In genomic region chr7:159045839-159046238, GRCh38 we compare ENCODE assay signal across 30 cellular contexts.
A peak's percentile ranks its signal among the peaks of the same experiment; 100 is the strongest.
DNase-seq lines count a peak whose midpoint lies in the region; ATAC-seq and TF ChIP-seq lines count a peak whose summit lies in the region.
"Had no signal": no experiment of that assay in that cellular context is flagged by ENCODE, and none has a peak within 500 bp of the region (broad histone marks: within the 10 kb centered on the region; RNA-seq: fewer than 3 reads in every experiment).

No MANE protein-coding gene starts in this region.

- ATAC-seq in psoas muscle (no peak), GM18873 (IDR thresholded peaks at IDR 0.05; ENCODE audit: low FRiP score, unreplicated experiment) (no peak)
- ATAC-seq: A549; CD8-positive, alpha-beta T cell; GM23338; T-cell had no signal

- BruUV-seq in A673 (replicated peaks; lab: Mats Ljungman, UMichigan) (no TSS peak), OCI-LY7 (replicated peaks; lab: Mats Ljungman, UMichigan) (no TSS peak)

- DNase-seq in A673 (ENCODE audit: low spot score) = no peak
- DNase-seq in HFFc6 = no peak
- DNase-seq in OCI-LY7 (ENCODE audit: low spot score) = no peak
- no peak for DNase-seq in psoas muscle
- DNase-seq in stimulated activated CD4-positive, alpha-beta T cell treated with anti-CD3 and anti-CD28 coated beads, Interleukin-2, amount 100 ng/mL, for 24 hours = no peak
- DNase-seq in esophagus muscularis mucosa (ENCODE audit: extremely low spot score) = no peak
- DNase-seq: C1 segment of cervical spinal cord; Caco-2; DMS 273 treated with DMSO at 0.1 percent for 48 hours; DMS79; GF-D8; NCI-H1105 treated with DMSO at 0.1 percent for 48 hours; NCI-H146; NCI-H1930; NCI-H2107; NCI-H446; NCI-H524 treated with DMSO at 0.1 percent for 48 hours; NCI-H82; NK-92 treated with Interleukin-12 subunit alpha and Interleukin-12 subunit beta, amount 100 ng/mL, for 24 hours; RPMI8226; SHP77; T-cell had no signal

- H3K4me3 Mint-ChIP-seq in HFFc6 = no peak overlapping the region
- H3K4me3 Mint-ChIP-seq: CD8-positive, alpha-beta T cell; GM23338; IgD-negative memory B cell; T-cell had no signal

- no peaks in the 10 kb centered on the region for H3K27me3 Mint-ChIP-seq in HFFc6 (ENCODE audit: insufficient read depth)

- TF ChIP-seq EP300 in esophagus muscularis mucosa (IDR thresholded peaks at IDR 0.05) = no peak

- POLR2A ChIA-PET in A673 (lab: Charles Lee; ENCODE audit: low non-redundant PET) (no interaction called here), OCI-LY7 (lab: Charles Lee) (no interaction called here)

- H3K79me2 ChIP-seq in OCI-LY7 (ENCODE audit: insufficient read depth, low read depth, low read length) = no peaks in the 10 kb centered on the region

- no peaks in the 10 kb centered on the region for H4K20me1 ChIP-seq in OCI-LY7 (ENCODE audit: insufficient read depth, low read length)

- TF ChIP-seq POLR2A in esophagus muscularis mucosa (IDR thresholded peaks at IDR 0.05; ENCODE audit: low read depth) = no peak

- intact Hi-C loops in A673 (cut with micrococcal nuclease; ENCODE audit: unreplicated experiment) = no loop called here
- intact Hi-C loops in OCI-LY7 (cut with micrococcal nuclease; ENCODE audit: unreplicated experiment) = no loop called here
- intact Hi-C loops in psoas muscle (cut with DNase I) = no loop called here
- intact Hi-C loops in esophagus muscularis mucosa (cut with DNase I) = no loop called here

- TF ChIP-seq CTCF in A673 (conservative IDR thresholded peaks at IDR 0.05; ENCODE audit: low read depth, low read length) (peak; percentile 42; the same call in 1 of the 2 replicates), HFFc6 (IDR thresholded peaks at IDR 0.05) (0 out of 2 replicates have a peak, but pooled peaks have one; percentile 25), OCI-LY7 (conservative IDR thresholded peaks at IDR 0.05; ENCODE audit: low read length) (peak; percentile 65), psoas muscle (IDR thresholded peaks at IDR 0.05) (peak; percentile 12), esophagus muscularis mucosa (IDR thresholded peaks at IDR 0.05) (no peak)

- no peaks in the 10 kb centered on the region for H3K4me1 ChIP-seq in A673 (ENCODE audit: insufficient read depth, low read length, poor library complexity, severe bottlenecking)
- H3K4me1 ChIP-seq in OCI-LY7 (ENCODE audit: insufficient read depth, low read length, poor library complexity, severe bottlenecking) = no peaks in the 10 kb centered on the region
- no peaks in the 10 kb centered on the region for H3K4me1 ChIP-seq in psoas muscle
- H3K4me1 ChIP-seq in esophagus muscularis mucosa = peaks cover 0 to 10% (median 2%) of the 10 kb centered on the region in 4 donors
- H3K4me1 ChIP-seq: A549, Caco-2 had no signal

- CTCF ChIA-PET in A673 (lab: Charles Lee) = no interaction called here
- CTCF ChIA-PET in OCI-LY7 (lab: Charles Lee; ENCODE audit: unreplicated experiment) = no interaction called here

- H3K9me3 ChIP-seq in A673 (ENCODE audit: low read depth, low read length, poor library complexity, severe bottlenecking) (no peaks in the 10 kb centered on the region), OCI-LY7 (ENCODE audit: low read length) (no peaks in the 10 kb centered on the region), psoas muscle (no peaks in the 10 kb centered on the region), esophagus muscularis mucosa (peaks cover 0 to 3% (median 0%) of the 10 kb centered on the region in 4 donors)
- H3K9me3 ChIP-seq: Caco-2, HAP-1 had no signal

- H3K27ac Mint-ChIP-seq in HFFc6 = no peak overlapping the region
- H3K27ac Mint-ChIP-seq: CD8-positive, alpha-beta T cell; GM23338; T-cell had no signal

- H3K4me3 ChIP-seq in A673 (ENCODE audit: low read depth, low read length, poor library complexity, severe bottlenecking) (no peak overlapping the region), OCI-LY7 (ENCODE audit: low read depth, low read length, poor library complexity, severe bottlenecking) (no peak overlapping the region), psoas muscle (no peak overlapping the region), esophagus muscularis mucosa (no peak overlapping the region)
- H3K4me3 ChIP-seq: A549, GM23338, HAP-1 had no signal

- no peaks in the 10 kb centered on the region for H3K36me3 Mint-ChIP-seq in HFFc6 (ENCODE audit: low read depth)
- H3K36me3 Mint-ChIP-seq: CD8-positive, alpha-beta T cell; IgD-negative memory B cell; T-cell had no signal

- H3K27ac ChIP-seq in A673 (ENCODE audit: low read depth, low read length, poor library complexity, severe bottlenecking) (no peak overlapping the region), OCI-LY7 (ENCODE audit: low read depth, low read length, poor library complexity, severe bottlenecking) (no peak overlapping the region), psoas muscle (no peak overlapping the region), esophagus muscularis mucosa (replicated peaks in 1 of 4) (no peak overlapping the region)
- H3K27ac ChIP-seq: A549, HL-60, KMS-11 had no signal

- H3K36me3 ChIP-seq in A673 (ENCODE audit: insufficient read depth, low read length, poor library complexity, severe bottlenecking) (no peaks in the 10 kb centered on the region), OCI-LY7 (ENCODE audit: insufficient read depth, low read length) (no peaks in the 10 kb centered on the region), psoas muscle (ENCODE audit: insufficient read depth in 1 of 2, low read depth in 1 of 2) (peaks cover 0 to 3% of the 10 kb centered on the region in 2 donors), esophagus muscularis mucosa (peaks cover 0 to 5% (median 0%) of the 10 kb centered on the region in 4 donors)
- H3K36me3 ChIP-seq: HAP-1 had no signal

- no peak overlapping the region for H3K4me2 ChIP-seq in OCI-LY7 (ENCODE audit: low read length)
- H3K4me2 ChIP-seq: A549, GM23338, KMS-11 had no signal

- H3K4me1 Mint-ChIP-seq in HFFc6 (ENCODE audit: low read depth) = no peaks in the 10 kb centered on the region
- H3K4me1 Mint-ChIP-seq: IgD-negative memory B cell had no signal

- peaks cover 27% of the 10 kb centered on the region for H3K9me3 Mint-ChIP-seq in HFFc6
- H3K9me3 Mint-ChIP-seq: CD8-positive, alpha-beta T cell had no signal

- H3K9me2 ChIP-seq in OCI-LY7 (ENCODE audit: insufficient read depth, low read length) = no peaks in the 10 kb centered on the region

- no peak overlapping the region for H2AFZ ChIP-seq in OCI-LY7 (ENCODE audit: low read length)
- H2AFZ ChIP-seq: GM23338 had no signal

- H3K27me3 ChIP-seq in A673 (replicated peaks; ENCODE audit: insufficient read depth, low read depth, low read length, poor library complexity) (peaks cover 41% of the 10 kb centered on the region), psoas muscle (ENCODE audit: insufficient read depth in 3 of 3, low read length in 2 of 3) (no peaks in the 10 kb centered on the region), esophagus muscularis mucosa (peaks cover 0 to 6% (median 0%) of the 10 kb centered on the region in 4 donors)

- 97% methylated on average over 1 of the region's 1 CpG for WGBS in psoas muscle, 3 donors
- WGBS in esophagus muscularis mucosa = 95% methylated on average over 1 of the region's 1 CpG

Comparison
In these comparisons a context has a peak if more than half of its experiments do, and no peak if none do; other contexts are left out.
1. CTCF ChIP-seq: peak in A673 (single experiment), HFFc6 (single experiment), OCI-LY7 (single experiment) and psoas muscle (single experiment); none in esophagus muscularis mucosa (0 of 3).